ENCODE assay signal across 1 cellular context in genomic region chr5:835933-836612, GRCh38.
TF ChIP-seq lines count a peak whose summit lies in the region.

No MANE protein-coding gene starts in this region.

TF ChIP-seq in liver, 16 proteins besides CTCF, POLR2A, EP300 and RAD21:
- peak in 1 of 2 donors; percentile 49 for TF ChIP-seq RXRA (IDR thresholded peaks at IDR 0.05)
- peak; percentile 41 for TF ChIP-seq SP1 (IDR thresholded peaks at IDR 0.05)
- peak; percentile 22 to 44 for TF ChIP-seq HNF4A (conservative IDR thresholded peaks at IDR 0.05)
